In genomic region chr7:101787864-101788263, GRCh38 we compare ENCODE assay signal across 7 cellular contexts.
"Had no signal": no experiment of that assay in that cellular context is flagged by ENCODE, and none has a peak within 500 bp of the region (broad histone marks: within the 10 kb centered on the region; RNA-seq: fewer than 3 reads in every experiment).

No MANE protein-coding gene starts in this region.

- H3K9ac ChIP-seq: GM23248 had no signal

- H3K4me3 ChIP-seq: GM23248, K562 had no signal

- H3K4me3 Mint-ChIP-seq: H9 had no signal

- ATAC-seq: K562 had no signal

- DNase-seq: GM23248, H9, HCEC 1CT had no signal

- FAIRE-seq: H1, H54, HTR-8/SVneo, K562 had no signal

- H3K27ac ChIP-seq: GM23248 had no signal

- H3K27ac Mint-ChIP-seq: H9 had no signal
